10 cellular contexts compared by ENCODE assay signal in the genomic region with DNA sequence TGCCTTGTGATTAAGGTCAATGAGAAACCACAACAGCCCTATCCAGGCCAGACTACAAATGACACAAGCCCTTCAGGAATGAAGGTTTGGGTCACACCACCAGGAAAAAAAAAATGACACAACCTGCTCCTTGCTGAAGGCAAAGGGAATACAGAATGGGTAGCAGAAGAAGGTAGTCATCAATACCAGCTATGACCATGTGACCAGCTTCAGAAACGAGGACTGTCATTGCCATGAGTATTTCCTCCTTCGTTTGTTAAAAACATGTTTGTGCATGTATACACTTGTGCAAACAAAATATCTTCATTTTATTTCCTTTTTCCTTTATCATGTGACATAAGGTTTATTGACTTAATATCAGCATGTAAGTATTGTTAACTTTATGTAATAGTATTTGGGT.
"Had no signal": no experiment of that assay in that cellular context is flagged by ENCODE, and none has a peak within 500 bp of the region (broad histone marks: within the 10 kb centered on the region; RNA-seq: fewer than 3 reads in every experiment).

No MANE protein-coding gene starts in this region.

- H3K36me3 ChIP-seq: HAP-1 had no signal

- ATAC-seq: HCT116, K562 had no signal

- H3K4me1 ChIP-seq: HAP-1 had no signal

- H3K27ac ChIP-seq: GM23248 had no signal

- DNase-seq: GM23248, GOT3, H7, HFFc6, IMR-90, KG1 had no signal

- FAIRE-seq: HTR-8/SVneo, K562 had no signal

- H3K9ac ChIP-seq: GM23248 had no signal

- H3K4me3 ChIP-seq: GM23248, HAP-1, K562 had no signal
